Comparison of ENCODE assay signal across 1 cellular context in genomic region chr6:151324079-151324825, GRCh38.
TF ChIP-seq lines count a peak whose summit lies in the region.

No MANE protein-coding gene starts in this region.

TF ChIP-seq in HEK293, 187 proteins besides CTCF, POLR2A, EP300 and RAD21 (continued from another document and continues in another):
- TF ChIP-seq ZNF391 (tag by site-specific recombination; IDR thresholded peaks at IDR 0.05; ENCODE audit: borderline replicate concordance, low read depth): no peak
- TF ChIP-seq MYNN (tag by site-specific recombination; IDR thresholded peaks at IDR 0.05; ENCODE audit: borderline replicate concordance): no peak
- no peak for TF ChIP-seq ZNF473 (tag by site-specific recombination; IDR thresholded peaks at IDR 0.05)
- TF ChIP-seq ZNF777 (tag by site-specific recombination; IDR thresholded peaks at IDR 0.05; ENCODE audit: borderline replicate concordance): no peak
- no peak for TF ChIP-seq ZBTB10 (tag by site-specific recombination; IDR thresholded peaks at IDR 0.05)
- TF ChIP-seq OSR2 (tag by site-specific recombination; IDR thresholded peaks at IDR 0.05): peak; percentile 72
- TF ChIP-seq SP7 (tag by site-specific recombination; IDR thresholded peaks at IDR 0.05): peak; percentile 45
- no peak for TF ChIP-seq KLF17 (tag by site-specific recombination; IDR thresholded peaks at IDR 0.05)
- no peak for TF ChIP-seq HOXA7 (CRISPR knock-in tag; IDR thresholded peaks at IDR 0.05; ENCODE audit: borderline replicate concordance)
- TF ChIP-seq ZNF132 (tag by site-specific recombination; IDR thresholded peaks at IDR 0.05; ENCODE audit: borderline replicate concordance): no peak
- TF ChIP-seq ZNF211 (tag by site-specific recombination; IDR thresholded peaks at IDR 0.05; ENCODE audit: low read depth): no peak
- TF ChIP-seq PRDM1 (tag by site-specific recombination; IDR thresholded peaks at IDR 0.05): peak; percentile 30; the same call in 1 of the 2 replicates
- no peak for TF ChIP-seq ZBTB11 (tag by site-specific recombination; conservative IDR thresholded peaks at IDR 0.05; ENCODE audit: low read depth)
- no peak for TF ChIP-seq ZNF175 (tag by site-specific recombination; IDR thresholded peaks at IDR 0.05)
- TF ChIP-seq ZNF518A (tag by site-specific recombination; conservative IDR thresholded peaks at IDR 0.05; ENCODE audit: low read depth): no peak
- no peak for TF ChIP-seq ZNF280C (tag by site-specific recombination; IDR thresholded peaks at IDR 0.05)
- TF ChIP-seq ZNF366 (tag by site-specific recombination; conservative IDR thresholded peaks at IDR 0.05): peak; percentile 75
- no peak for TF ChIP-seq ZNF785 (tag by site-specific recombination; IDR thresholded peaks at IDR 0.05)
- no peak for TF ChIP-seq ZFP41 (tag by site-specific recombination; IDR thresholded peaks at IDR 0.05; ENCODE audit: borderline replicate concordance)
- no peak for TF ChIP-seq SP2 (tag by site-specific recombination; IDR thresholded peaks at IDR 0.05)
- TF ChIP-seq ZNF2 (tag by site-specific recombination; IDR thresholded peaks at IDR 0.05): peak; percentile 99
- TF ChIP-seq ZNF239 (tag by site-specific recombination; IDR thresholded peaks at IDR 0.05): no peak
- TF ChIP-seq SALL2 (tag by site-specific recombination; IDR thresholded peaks at IDR 0.05; ENCODE audit: borderline replicate concordance): no peak
- TF ChIP-seq PATZ1 (tag by site-specific recombination; IDR thresholded peaks at IDR 0.05): no peak
- TF ChIP-seq ZNF560 (tag by site-specific recombination; IDR thresholded peaks at IDR 0.05; ENCODE audit: borderline replicate concordance): no peak
- no peak for TF ChIP-seq ZNF521 (tag by site-specific recombination; IDR thresholded peaks at IDR 0.05)
- TF ChIP-seq ZNF18 (tag by site-specific recombination; IDR thresholded peaks at IDR 0.05): no peak
- no peak for TF ChIP-seq ZNF639 (tag by site-specific recombination; IDR thresholded peaks at IDR 0.05)
- no peak for TF ChIP-seq SCRT2 (tag by site-specific recombination; IDR thresholded peaks at IDR 0.05)
- no peak for TF ChIP-seq GLIS2 (tag by site-specific recombination; IDR thresholded peaks at IDR 0.05)
- no peak for TF ChIP-seq ZNF311 (tag by site-specific recombination; IDR thresholded peaks at IDR 0.05; ENCODE audit: borderline replicate concordance)
- no peak for TF ChIP-seq ZNF114 (tag by site-specific recombination; IDR thresholded peaks at IDR 0.05)
- no peak for TF ChIP-seq ZNF335 (tag by site-specific recombination; conservative IDR thresholded peaks at IDR 0.05)
- TF ChIP-seq ZFHX2 (tag by site-specific recombination; conservative IDR thresholded peaks at IDR 0.05): peak; percentile 34; the same call in 1 of the 2 replicates
- no peak for TF ChIP-seq ZNF677 (tag by site-specific recombination; IDR thresholded peaks at IDR 0.05)
- TF ChIP-seq ZSCAN23 (tag by site-specific recombination; IDR thresholded peaks at IDR 0.05): no peak
- TF ChIP-seq ZNF544 (tag by site-specific recombination; IDR thresholded peaks at IDR 0.05): no peak
- TF ChIP-seq ZNF629 (tag by site-specific recombination; IDR thresholded peaks at IDR 0.05): 0 out of 2 replicates have a peak, but pooled peaks have one; percentile 14
- TF ChIP-seq ZBTB1 (tag by site-specific recombination; IDR thresholded peaks at IDR 0.05): no peak
- TF ChIP-seq ZXDB (tag by site-specific recombination; IDR thresholded peaks at IDR 0.05): no peak
- TF ChIP-seq ZNF776 (tag by site-specific recombination; IDR thresholded peaks at IDR 0.05; ENCODE audit: borderline replicate concordance): no peak
- TF ChIP-seq KLF10 (tag by site-specific recombination; IDR thresholded peaks at IDR 0.05): no peak
- no peak for TF ChIP-seq ZNF16 (tag by site-specific recombination; IDR thresholded peaks at IDR 0.05; ENCODE audit: low read depth)
- TF ChIP-seq IKZF3 (tag by site-specific recombination; IDR thresholded peaks at IDR 0.05): peak; percentile 66
- no peak for TF ChIP-seq ZNF202 (tag by site-specific recombination; IDR thresholded peaks at IDR 0.05; ENCODE audit: borderline replicate concordance)
- TF ChIP-seq KLF1 (tag by site-specific recombination; IDR thresholded peaks at IDR 0.05): no peak
- TF ChIP-seq ZNF404 (tag by site-specific recombination; IDR thresholded peaks at IDR 0.05): no peak
